ENCODE assay signal across 8 cellular contexts in the genomic region with DNA sequence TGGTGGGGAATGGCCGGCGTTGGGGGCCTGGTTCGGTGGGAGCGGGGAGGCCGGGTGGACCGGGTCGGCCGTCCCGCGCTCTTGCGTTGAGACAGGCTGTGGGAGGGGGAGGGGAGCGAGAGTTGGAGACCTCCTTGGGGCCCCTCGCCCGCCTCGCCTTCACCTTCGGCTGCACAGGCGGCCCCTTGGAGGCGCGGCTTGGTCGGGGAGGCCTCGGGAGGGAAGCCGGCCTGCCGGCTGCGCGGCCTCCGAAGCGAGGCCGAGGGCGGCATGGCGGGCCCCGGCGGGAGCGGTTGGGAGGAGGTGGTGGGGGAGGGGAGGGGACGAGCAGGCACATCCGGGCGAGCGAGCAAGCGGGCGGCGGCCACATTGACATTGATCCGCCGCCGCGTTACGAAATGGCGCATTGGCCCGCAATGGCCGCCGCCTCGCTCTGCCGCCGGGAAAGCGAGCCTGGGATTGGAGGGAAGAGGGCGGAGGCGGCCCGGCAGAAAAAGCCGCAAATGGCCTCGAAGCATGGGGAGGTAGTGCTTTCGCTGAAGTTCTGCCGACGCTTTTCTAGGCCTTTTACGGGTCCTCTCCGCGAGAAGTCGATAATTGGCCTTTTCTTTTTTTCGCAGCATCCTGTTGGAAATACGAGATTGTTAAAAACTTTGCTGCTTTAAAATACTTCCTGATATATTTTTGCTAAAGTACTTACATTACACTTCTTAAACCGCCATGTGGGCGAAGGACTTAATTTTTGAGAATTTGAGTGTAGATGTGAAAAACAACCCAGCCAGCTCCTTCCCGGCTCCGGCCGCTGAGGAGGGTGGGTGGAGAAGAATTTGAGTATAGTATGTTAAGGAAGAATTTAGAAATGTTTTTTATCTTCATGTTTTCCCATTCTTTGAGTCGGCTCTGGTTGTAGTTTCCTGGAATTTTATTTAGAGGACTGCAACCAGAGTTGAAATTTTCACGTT. TPM values are rescaled to one million over a fixed set of nuclear protein-coding genes. Genes with fewer than 3 reads are reported as not detected.
DNase-seq lines count a peak whose midpoint lies in the region; ATAC-seq and TF ChIP-seq lines count a peak whose summit lies in the region.

No MANE protein-coding gene starts in this region.

- peak overlapping the region; percentile 91 to 99 (median 96) for H3K4me3 Mint-ChIP-seq in naive B cell

- no peaks in the 10 kb centered on the region for H3K9me3 ChIP-seq in esophagus squamous epithelium

- TF ChIP-seq POLR2A in esophagus squamous epithelium (IDR thresholded peaks at IDR 0.05) = peak in 1 of 4 donors; percentile 15

- 1% methylated on average over 24 to 28 of the region's 74 CpGs for WGBS in esophagus squamous epithelium, 2 donors

- peaks cover 25 to 61% (median 31%) of the 10 kb centered on the region in 3 donors for H3K4me1 ChIP-seq in esophagus squamous epithelium

- H3K27ac ChIP-seq in esophagus squamous epithelium = peak overlapping the region; percentile 96 to 100 (median 98)

- peaks cover 14 to 23% of the 10 kb centered on the region in 2 donors for H3K36me3 Mint-ChIP-seq in naive B cell

- peaks cover 19 to 40% (median 19%) of the 10 kb centered on the region in 3 donors for H3K36me3 ChIP-seq in esophagus squamous epithelium

- H3K9me3 Mint-ChIP-seq in naive B cell = peaks cover 0 to 3% (median 0%) of the 10 kb centered on the region in 7 donors

- ATAC-seq in GM21723 (IDR thresholded peaks at IDR 0.05; ENCODE audit: unreplicated experiment) (peak; percentile 53), naive B cell (ENCODE audit: low read depth in 2 of 2) (peak; percentile 51 to 54)

- TF ChIP-seq CTCF in esophagus squamous epithelium (IDR thresholded peaks at IDR 0.05) = peak in 1 of 6 experiments; percentile 8

- H3K4me3 ChIP-seq in Jurkat, Clone E6-1 (ENCODE audit: low read length) = peak overlapping the region; percentile 96
- peak overlapping the region; percentile 75 to 94 (median 84) for H3K4me3 ChIP-seq in esophagus squamous epithelium

- peaks cover 20 to 49% (median 26%) of the 10 kb centered on the region in 3 donors for H3K4me1 Mint-ChIP-seq in naive B cell

- H3K27me3 ChIP-seq in esophagus squamous epithelium = no peaks in the 10 kb centered on the region

- intact Hi-C loops in esophagus squamous epithelium (cut with DNase I) = no loop called here

- H3K27ac Mint-ChIP-seq in naive B cell = peak overlapping the region; percentile 97 to 100 (median 100)

- H3K27me3 Mint-ChIP-seq in naive B cell = no peaks in the 10 kb centered on the region

- DNase-seq in DMS79 (lab: John Stamatoyannopoulos, UW) (peak; percentile 77), esophagus squamous epithelium (lab: John Stamatoyannopoulos, UW) (peak; percentile 68), naive B cell (peak; percentile 89)
- peak; percentile 82 for DNase-seq in Jurkat, Clone E6-1 (ENCODE audit: low read depth, low spot score)
- peak; percentile 92 to 94 for DNase-seq in activated T-cell treated with anti-CD3 and anti-CD28 coated beads, Interleukin-2, amount 50 U/mL, for 48 hours
- DNase-seq in stimulated activated CD8-positive, alpha-beta memory T cell treated with anti-CD3 and anti-CD28 coated beads, Interleukin-7, amount 100 ng/mL, for 48 hours (ENCODE audit: extremely low read depth in 1 of 2, low read depth in 1 of 2) = peak; percentile 84 to 88

TF ChIP-seq in PFSK-1, 5 proteins besides CTCF, POLR2A, EP300 and RAD21:
- TF ChIP-seq TAF1 (IDR thresholded peaks at IDR 0.05; ENCODE audit: borderline replicate concordance, insufficient read depth, low read length) (no peak; the same call in 1 of the 2 replicates), POLR2AphosphoS5 (IDR thresholded peaks at IDR 0.05; ENCODE audit: low read depth, low read length) (peak; percentile 37; the same call in 1 of the 2 replicates), FOXP2 (optimal IDR thresholded peaks at IDR 0.05; ENCODE audit: borderline replicate concordance, extremely low read depth, extremely low read length, insufficient read depth) (peak; percentile 67), REST (IDR thresholded peaks at IDR 0.05; ENCODE audit: insufficient read depth in 1 of 2, low read depth in 2 of 2, low read length in 2 of 2) (no peak), SIN3A (IDR thresholded peaks at IDR 0.05; ENCODE audit: borderline replicate concordance, insufficient read depth, low read length) (peak; percentile 67; the same call in 1 of the 2 replicates)

RNA-seq across cellular contexts. Expression of gene HNRNPA3, which starts 0.6 kb away (rescaled TPM):
- 839 TPM for polyA plus RNA-seq in Jurkat, Clone E6-1 (2012; ENCODE audit: insufficient read depth, insufficient read length)
- polyA plus RNA-seq in PFSK-1 (2012; ENCODE audit: insufficient read length, low read depth) = 234 TPM
- total RNA-seq in esophagus squamous epithelium = 10 to 100 TPM; 34.9 to 78.2 (median 61.6) TPM
- polyA plus RNA-seq in naive B cell (ENCODE audit: low read depth in 6 of 6) = 10 to 100 TPM; 48.0 to 96.3 (median 70.3) TPM

RNA-seq across cellular contexts. Expression of gene NFE2L2, which starts 51.4 kb away (rescaled TPM):
- polyA plus RNA-seq in Jurkat, Clone E6-1 (2012; ENCODE audit: insufficient read depth, insufficient read length) = 31.8 TPM
- 54.6 TPM for polyA plus RNA-seq in PFSK-1 (2012; ENCODE audit: insufficient read length, low read depth)
- total RNA-seq in esophagus squamous epithelium = 100 to 1,000 TPM; 147 to 315 (median 189) TPM
- polyA plus RNA-seq in naive B cell (ENCODE audit: low read depth in 6 of 6) = 10 to 100 TPM; 45.9 to 60.4 (median 54.7) TPM

Comparison
In these comparisons a context has a peak if more than half of its experiments do, and no peak if none do; other contexts are left out.
1. Peak in every context shown above with its lines: DNase-seq, ATAC-seq, H3K4me3 ChIP-seq and H3K27ac ChIP-seq.